Comparison of ENCODE assay signal across 35 cellular contexts in the genomic region with DNA sequence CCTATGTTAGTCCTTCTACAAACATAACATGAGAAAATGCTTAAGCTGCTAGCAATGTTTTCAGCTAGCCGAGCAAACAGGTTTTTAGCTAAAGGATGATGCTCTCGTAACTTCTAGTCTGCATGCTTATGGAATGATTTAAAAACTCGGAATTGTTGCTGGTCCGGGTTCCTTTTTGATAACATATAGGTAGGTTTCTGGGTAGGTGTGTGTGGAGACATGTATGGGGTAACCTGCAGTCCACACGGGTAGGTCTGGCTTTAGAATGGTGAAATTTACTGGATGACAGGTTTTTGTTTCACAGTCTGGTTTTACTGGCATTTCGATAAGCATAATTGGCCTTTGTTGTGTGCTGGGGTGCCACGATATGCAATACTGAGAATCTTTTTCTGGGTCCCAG. TPM values are rescaled to one million over a fixed set of nuclear protein-coding genes. Genes with fewer than 3 reads are reported as not detected.
"Had no signal": no experiment of that assay in that cellular context is flagged by ENCODE, and none has a peak within 500 bp of the region (broad histone marks: within the 10 kb centered on the region; RNA-seq: fewer than 3 reads in every experiment).

No MANE protein-coding gene starts in this region.

- H3K27ac ChIP-seq: KMS-11 had no signal

- DNase-seq: Karpas-422, Kasumi-1, MG63, MM.1S, MV-4-11, NCI-H1048, NCI-H1092, NCI-H1092 treated with DMSO at 0.1 percent for 48 hours, NCI-H1105, NCI-H1105 treated with DMSO at 0.1 percent for 48 hours, NCI-H1417, NCI-H1417 treated with DMSO at 0.1 percent for 48 hours, NCI-H1436, NCI-H1436 treated with DMSO at 0.1 percent for 48 hours, NCI-H146, NCI-H1694, NCI-H1694 treated with DMSO at 0.1 percent for 48 hours, NCI-H187, NCI-H187 treated with DMSO at 0.1 percent for 48 hours, NCI-H1930, NCI-H2029, NCI-H2029 treated with DMSO at 0.1 percent for 48 hours, NCI-H2081, NCI-H2081 treated with DMSO at 0.1 percent for 48 hours, NCI-H2107, NCI-H2171, NCI-H2171 treated with DMSO at 0.1 percent for 48 hours, NCI-H2227 treated with DMSO at 0.1 percent for 48 hours, NCI-H226, NCI-H345, NCI-H446, NCI-H446 treated with DMSO at 0.1 percent for 48 hours, NCI-H510A had no signal

- H3K27me3 ChIP-seq: MG63 had no signal

- H3K9ac ChIP-seq: KMS-11 had no signal

- H3K4me2 ChIP-seq: KMS-11 had no signal

- H3K9me3 ChIP-seq: MG63 had no signal

- H3K4me3 ChIP-seq: MG63 had no signal

- H3K36me3 ChIP-seq: MG63 had no signal

RNA-seq across cellular contexts. Expression of a gene that starts 4.4 kb away (rescaled TPM):
- total RNA-seq: NCI-H460 had no signal
